10 cellular contexts compared by ENCODE assay signal in the genomic region with DNA sequence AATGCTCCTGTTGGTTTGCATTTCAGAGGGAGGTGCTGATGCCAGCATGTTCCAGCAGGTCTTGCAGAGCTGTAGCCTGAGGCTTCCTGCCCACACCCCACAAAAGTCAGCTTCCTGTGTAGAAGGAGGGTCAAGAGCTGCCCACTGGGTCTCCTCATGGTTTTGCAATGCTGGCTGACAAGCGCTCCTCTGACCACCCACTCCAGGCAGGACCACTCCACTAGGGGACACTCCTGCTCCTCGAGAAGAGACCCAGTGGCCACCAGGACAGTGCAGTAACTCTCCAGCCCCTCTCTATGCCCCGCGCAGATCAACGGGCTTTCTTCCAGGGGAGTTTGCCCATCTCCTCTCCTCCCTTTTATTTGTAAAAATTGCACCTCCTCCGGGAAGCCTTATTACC.
DNase-seq lines count a peak whose midpoint lies in the region; ATAC-seq, FAIRE-seq and TF ChIP-seq lines count a peak whose summit lies in the region.
"Had no signal": no experiment of that assay in that cellular context is flagged by ENCODE, and none has a peak within 500 bp of the region (broad histone marks: within the 10 kb centered on the region; RNA-seq: fewer than 3 reads in every experiment).

No MANE protein-coding gene starts in this region.

- ATAC-seq in A549 = peak; percentile 48 to 85; a peak in 3 of 6 replicates
- ATAC-seq in GM18868 (IDR thresholded peaks at IDR 0.05; ENCODE audit: unreplicated experiment) = no peak
- no peak for ATAC-seq in GM21360 (IDR thresholded peaks at IDR 0.05; ENCODE audit: unreplicated experiment)

- intact Hi-C loops in thyroid gland (cut with DNase I) = no loop called here

- no peak overlapping the region for H3K4me2 ChIP-seq in A549

- peak in 1 of 2 experiments; percentile 32 for DNase-seq in A549 (ENCODE audit: low read depth in 1 of 2, low spot score in 1 of 2)
- peak; percentile 31 for DNase-seq in Daoy (ENCODE audit: low read depth)
- peak; percentile 73 for DNase-seq in NOMO-1 treated with DMSO at 0.1 percent for 48 hours (lab: John Stamatoyannopoulos, UW; ENCODE audit: unreplicated experiment)
- peak; percentile 26 for DNase-seq in inferior parietal cortex (ENCODE audit: extremely low spot score)
- DNase-seq in NCI-H510A treated with DMSO at 0.1 percent for 48 hours (lab: John Stamatoyannopoulos, UW) = no peak
- DNase-seq in thyroid gland = no peak
- DNase-seq: activated CD4-positive, alpha-beta T cell treated with anti-CD3 and anti-CD28 coated beads, Interleukin-2, amount 50 U/mL, for 4 hours; DMS79 treated with DMSO at 0.1 percent for 48 hours had no signal

- H3K27me3 ChIP-seq in thyroid gland = no peaks in the 10 kb centered on the region

- TF ChIP-seq CTCF in A549 (IDR thresholded peaks at IDR 0.05) = peak; percentile 20; the same call in 1 of the 3 replicates
- TF ChIP-seq CTCF in thyroid gland (IDR thresholded peaks at IDR 0.05) = no peak

- no peak overlapping the region for H3K4me3 ChIP-seq in A549
- no peak overlapping the region for H3K4me3 ChIP-seq in thyroid gland (replicated peaks in 1 of 3)

- H3K27ac ChIP-seq in A549 (no peak overlapping the region), thyroid gland (no peak overlapping the region)

- no peaks in the 10 kb centered on the region for H3K4me1 ChIP-seq in A549
- H3K4me1 ChIP-seq in thyroid gland = no peaks in the 10 kb centered on the region

- TF ChIP-seq RAD21 in A549 (conservative IDR thresholded peaks at IDR 0.05 in 1 of 2, IDR thresholded peaks at IDR 0.05 in 1 of 2) = peak; percentile 41 to 69; a peak in 3 of 5 replicates

- WGBS in A549 (ENCODE audit: missing lambda C conversion rate) = 2% methylated on average over 6 of the region's 6 CpGs
- WGBS in thyroid gland, 2 donors = 23 to 24% methylated on average over 6 of the region's 6 CpGs

- FAIRE-seq in A549 (lab: Jason Lieb, UNC) = no peak

- TF ChIP-seq POLR2A in A549 (IDR thresholded peaks at IDR 0.05; ENCODE audit: low read length) = no peak
- TF ChIP-seq POLR2A in thyroid gland (IDR thresholded peaks at IDR 0.05) = no peak

- H3K36me3 ChIP-seq in thyroid gland = no peaks in the 10 kb centered on the region

- no peak for TF ChIP-seq EP300 in A549 (IDR thresholded peaks at IDR 0.05)

- H3K9me3 ChIP-seq in A549 (0 out of 3 replicates have a peak, but pooled peaks cover 2% of the 10 kb centered on the region), thyroid gland (no peaks in the 10 kb centered on the region)

- CTCF ChIA-PET in A549 (lab: Yijun Ruan, JAX) = interaction anchor here (1.1 to 2.9 kb wide), 2 partner anchors 22 to 242 kb away, joined by 4 to 8 read pairs; no protein-coding TSS in a partner anchor

- POLR2A ChIA-PET in A549 (lab: Yijun Ruan, JAX) = no interaction called here

TF ChIP-seq in A549, 52 proteins besides CTCF, POLR2A, EP300 and RAD21:
- TF ChIP-seq HOXB5 (CRISPR knock-in tag; IDR thresholded peaks at IDR 0.05) (no peak), PHF8 (IDR thresholded peaks at IDR 0.05; ENCODE audit: borderline replicate concordance, low read depth) (no peak), SMC3 (IDR thresholded peaks at IDR 0.05) (0 out of 3 replicates have a peak, but pooled peaks have one; percentile 18), POLR2AphosphoS2 (conservative IDR thresholded peaks at IDR 0.05; ENCODE audit: low read length) (no peak), RARB (CRISPR knock-in tag; IDR thresholded peaks at IDR 0.05) (no peak), ATOH8 (CRISPR knock-in tag; IDR thresholded peaks at IDR 0.05; ENCODE audit: low read depth) (no peak), HEYL (CRISPR knock-in tag; IDR thresholded peaks at IDR 0.05) (no peak), BHLHE40 (IDR thresholded peaks at IDR 0.05; ENCODE audit: low read depth, low read length) (no peak)

Comparison
In these comparisons a context has a peak if more than half of its experiments do, and no peak if none do; other contexts are left out.
1. ATAC-seq: peak in A549 (2 of 2); none in GM18868 (single experiment) and GM21360 (single experiment).
2. DNase-seq: peak in Daoy (single experiment), NOMO-1 treated with DMSO at 0.1 percent for 48 hours (single experiment) and inferior parietal cortex (single experiment); none in NCI-H510A treated with DMSO at 0.1 percent for 48 hours (single experiment) and thyroid gland (0 of 2).